17 cellular contexts compared by ENCODE assay signal in genomic region chr12:8638951-8639350, GRCh38. TPM values are rescaled to one million over a fixed set of nuclear protein-coding genes. Genes with fewer than 3 reads are reported as not detected.
DNase-seq lines count a peak whose midpoint lies in the region; ATAC-seq, FAIRE-seq and TF ChIP-seq lines count a peak whose summit lies in the region.
"Had no signal": no experiment of that assay in that cellular context is flagged by ENCODE, and none has a peak within 500 bp of the region (broad histone marks: within the 10 kb centered on the region; RNA-seq: fewer than 3 reads in every experiment).

No MANE protein-coding gene starts in this region.

- H3K27ac Mint-ChIP-seq in T-helper 2 cell treated with Interferon-gamma antibody and Interleukin-4, amounts not matched to agents 5 μg/mL and 100 μg/mL, for 36 hours = no peak overlapping the region

- H3K4me2 ChIP-seq in OCI-LY1 (ENCODE audit: low read length) = no peak overlapping the region

- H3K9me3 ChIP-seq in OCI-LY1 (ENCODE audit: low read length) (no peaks in the 10 kb centered on the region), lower lobe of right lung (no peaks in the 10 kb centered on the region)

- no peak overlapping the region for H3K4me3 ChIP-seq in OCI-LY1 (ENCODE audit: low read depth, low read length, poor library complexity, severe bottlenecking)
- H3K4me3 ChIP-seq in lower lobe of right lung = no peak overlapping the region
- H3K4me3 ChIP-seq: GM23248 had no signal

- H3K9me3 Mint-ChIP-seq in T-helper 2 cell treated with Interferon-gamma antibody and Interleukin-4, amounts not matched to agents 5 μg/mL and 100 μg/mL, for 36 hours = no peaks in the 10 kb centered on the region
- H3K9me3 Mint-ChIP-seq: CD8-positive, alpha-beta T cell had no signal

- no peaks in the 10 kb centered on the region for H4K20me1 ChIP-seq in OCI-LY1 (ENCODE audit: insufficient read depth, low read length)

- no peak overlapping the region; the same call in 1 of the 2 replicates for H2AFZ ChIP-seq in OCI-LY1 (ENCODE audit: low read length)
- H2AFZ ChIP-seq: GM23248 had no signal

- ATAC-seq in esophagus mucosa = peak; percentile 94
- ATAC-seq in lower lobe of right lung = no peak
- no peak for ATAC-seq in HG03460 (IDR thresholded peaks at IDR 0.05; ENCODE audit: unreplicated experiment)
- ATAC-seq: CD8-positive, alpha-beta T cell; HCT116; HepG2 had no signal

- no peaks in the 10 kb centered on the region for H3K36me3 Mint-ChIP-seq in T-helper 2 cell treated with Interferon-gamma antibody and Interleukin-4, amounts not matched to agents 5 μg/mL and 100 μg/mL, for 36 hours (ENCODE audit: low read depth)
- H3K36me3 Mint-ChIP-seq: CD14-positive monocyte; CD8-positive, alpha-beta T cell had no signal

- peaks cover 45% of the 10 kb centered on the region for H3K4me1 ChIP-seq in OCI-LY1 (ENCODE audit: insufficient read depth, low read length, severe bottlenecking)
- H3K4me1 ChIP-seq in lower lobe of right lung = no peaks in the 10 kb centered on the region

- intact Hi-C loops in lower lobe of right lung (cut with DNase I) = no loop called here

- no peak for TF ChIP-seq POLR2A in GM12891 (IDR thresholded peaks at IDR 0.05; ENCODE audit: low read depth, low read length)

- H3K79me2 ChIP-seq in OCI-LY1 (ENCODE audit: insufficient read depth, low read length) = no peaks in the 10 kb centered on the region

- DNase-seq in GM12891 (ENCODE audit: insufficient read length, low spot score) = no peak
- DNase-seq in T-helper 2 cell treated with Interferon-gamma antibody and Interleukin-4, amounts not matched to agents 5 μg/mL and 100 μg/mL, for 36 hours (ENCODE audit: low spot score) = no peak
- no peak for DNase-seq in lower lobe of right lung
- DNase-seq: CD8-positive, alpha-beta T cell; COR-L47; GM23248 had no signal

- no peak overlapping the region for H3K9ac ChIP-seq in OCI-LY1 (ENCODE audit: low read length)
- H3K9ac ChIP-seq: GM23248 had no signal

- no peaks in the 10 kb centered on the region for H3K27me3 ChIP-seq in OCI-LY1 (ENCODE audit: insufficient read depth, low read length)
- H3K27me3 ChIP-seq in lower lobe of right lung (ENCODE audit: low read depth) = no peaks in the 10 kb centered on the region

- FAIRE-seq in GM12891 (lab: Jason Lieb, UNC) = peak; percentile 23
- FAIRE-seq: GM18507, H54, HepG2 had no signal

- no peaks in the 10 kb centered on the region for H3K36me3 ChIP-seq in OCI-LY1 (ENCODE audit: insufficient read depth, low read length)
- no peaks in the 10 kb centered on the region for H3K36me3 ChIP-seq in lower lobe of right lung

- peak overlapping the region; percentile 58 for H3K27ac ChIP-seq in OCI-LY1 (ENCODE audit: low read depth, low read length, poor library complexity, severe bottlenecking)
- no peak overlapping the region for H3K27ac ChIP-seq in lower lobe of right lung
- H3K27ac ChIP-seq: GM23248 had no signal

- H3K27me3 Mint-ChIP-seq in T-helper 2 cell treated with Interferon-gamma antibody and Interleukin-4, amounts not matched to agents 5 μg/mL and 100 μg/mL, for 36 hours (ENCODE audit: low read depth) = peaks cover 41% of the 10 kb centered on the region

- H3K4me1 Mint-ChIP-seq in T-helper 2 cell treated with Interferon-gamma antibody and Interleukin-4, amounts not matched to agents 5 μg/mL and 100 μg/mL, for 36 hours (ENCODE audit: low read depth) = peaks cover 5% of the 10 kb centered on the region
- H3K4me1 Mint-ChIP-seq: CD14-positive monocyte had no signal

- H3F3A ChIP-seq in OCI-LY1 (ENCODE audit: insufficient read depth, low read length) = peaks cover 2% of the 10 kb centered on the region; the same call in 1 of the 2 replicates

- TF ChIP-seq CTCF in OCI-LY1 (IDR thresholded peaks at IDR 0.05; ENCODE audit: low read length) (no peak), lower lobe of right lung (IDR thresholded peaks at IDR 0.05) (no peak)

- no peak overlapping the region for H3K4me3 Mint-ChIP-seq in T-helper 2 cell treated with Interferon-gamma antibody and Interleukin-4, amounts not matched to agents 5 μg/mL and 100 μg/mL, for 36 hours
- H3K4me3 Mint-ChIP-seq: CD14-positive monocyte; CD8-positive, alpha-beta T cell had no signal

- no peaks in the 10 kb centered on the region for H3K9me2 ChIP-seq in OCI-LY1 (ENCODE audit: low read depth, low read length)

TF ChIP-seq in GM12891, 5 proteins besides CTCF, POLR2A, EP300 and RAD21:
- TF ChIP-seq POU2F2 (IDR thresholded peaks at IDR 0.05; ENCODE audit: low read depth, low read length) = no peak
- no peak for TF ChIP-seq TAF1 (IDR thresholded peaks at IDR 0.05; ENCODE audit: low read depth, low read length)
- no peak for TF ChIP-seq SPI1 (IDR thresholded peaks at IDR 0.05; ENCODE audit: low read depth, low read length)
- TF ChIP-seq PAX5 (IDR thresholded peaks at IDR 0.05; ENCODE audit: insufficient read depth, low read length, severe bottlenecking) = no peak
- no peak for TF ChIP-seq POLR2AphosphoS5 (IDR thresholded peaks at IDR 0.05; ENCODE audit: low read depth, low read length)

RNA-seq across cellular contexts. Expression of gene MFAP5, which starts 23.7 kb away (rescaled TPM):
- 0.09 TPM for polyA plus RNA-seq in GM12891 (2012; ENCODE audit: low read depth, missing spikeins)
- 3.3 TPM for total RNA-seq in esophagus mucosa
- 50.2 TPM for total RNA-seq in lower lobe of right lung
- total RNA-seq: CD8-positive, alpha-beta T cell; HepG2; HT-29 had no signal
- polyA plus RNA-seq: CD14-positive monocyte had no signal

RNA-seq across cellular contexts. Expression of gene AICDA, which starts 26.3 kb away (rescaled TPM):
- polyA plus RNA-seq in GM12891 (2012; ENCODE audit: low read depth, missing spikeins) = 39.5 TPM
- not detected for total RNA-seq in esophagus mucosa
- 0.77 TPM for total RNA-seq in lower lobe of right lung
- total RNA-seq: A673; CD8-positive, alpha-beta T cell; GM23248; HepG2; HT-29 had no signal
- polyA plus RNA-seq: BJ, GM23248, HepG2 had no signal

RNA-seq across cellular contexts. Expression of gene RIMKLB, which starts 58.8 kb away (rescaled TPM):
- polyA plus RNA-seq in GM12891 (2012; ENCODE audit: low read depth, missing spikeins) = 7.5 TPM
- 10.6 TPM for total RNA-seq in esophagus mucosa
- 30.5 TPM for total RNA-seq in lower lobe of right lung
- total RNA-seq: HT-29 had no signal

Comparison
In these comparisons a context has a peak if more than half of its experiments do, and no peak if none do; other contexts are left out.
1. RNA of gene MFAP5, which starts 23.7 kb away (total RNA-seq): 50.2 TPM in lower lobe of right lung (single experiment); 3.3 TPM in esophagus mucosa (single experiment); every median in the first group is over 10 times any median in the second.